ENCODE assay signal across 1 cellular context in the genomic region with DNA sequence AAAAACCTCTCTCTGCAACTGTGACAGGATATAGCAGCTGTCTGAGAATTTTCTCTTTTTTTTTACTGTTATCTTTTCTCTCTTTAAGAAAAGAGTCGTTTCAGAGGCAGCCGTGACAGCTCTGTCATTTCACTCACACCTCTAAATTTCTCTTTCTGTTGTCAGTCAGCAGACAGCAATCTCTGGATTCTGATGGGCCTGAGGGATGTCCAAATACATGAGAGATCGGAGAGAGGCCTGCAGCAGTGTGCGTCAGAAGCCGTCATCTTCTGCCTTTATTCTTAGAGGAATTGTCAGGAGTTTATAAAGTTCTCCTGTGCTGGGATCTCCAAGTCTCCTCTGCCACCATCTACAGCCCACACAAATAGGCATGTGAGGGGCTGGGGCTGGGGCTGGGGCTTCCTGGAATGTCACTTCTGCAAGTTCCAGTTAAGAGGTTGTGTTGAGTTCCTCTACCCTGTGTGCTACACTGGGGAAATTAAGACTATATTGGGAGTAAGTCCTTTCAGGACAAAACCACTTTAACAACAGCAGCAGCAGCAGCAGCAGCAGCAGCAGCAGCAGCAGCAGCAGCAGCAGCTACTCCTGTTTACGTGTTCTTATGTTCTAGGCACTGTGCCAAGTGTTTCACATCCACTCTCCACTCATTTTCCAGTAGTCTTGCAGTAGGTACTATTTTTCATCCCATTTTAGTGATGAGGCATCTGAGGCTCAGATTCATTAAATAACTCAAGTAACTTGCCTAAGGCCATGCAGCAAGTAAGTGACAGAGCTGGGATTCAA.
TF ChIP-seq lines count a peak whose summit lies in the region.

No MANE protein-coding gene starts in this region.

TF ChIP-seq in HEK293, 187 proteins besides CTCF, POLR2A, EP300 and RAD21 (continued from another document):
- peak; percentile 67; the same call in 1 of the 2 replicates for TF ChIP-seq ZNF394 (tag by site-specific recombination; IDR thresholded peaks at IDR 0.05; ENCODE audit: borderline replicate concordance)
- TF ChIP-seq, protein P1, sequence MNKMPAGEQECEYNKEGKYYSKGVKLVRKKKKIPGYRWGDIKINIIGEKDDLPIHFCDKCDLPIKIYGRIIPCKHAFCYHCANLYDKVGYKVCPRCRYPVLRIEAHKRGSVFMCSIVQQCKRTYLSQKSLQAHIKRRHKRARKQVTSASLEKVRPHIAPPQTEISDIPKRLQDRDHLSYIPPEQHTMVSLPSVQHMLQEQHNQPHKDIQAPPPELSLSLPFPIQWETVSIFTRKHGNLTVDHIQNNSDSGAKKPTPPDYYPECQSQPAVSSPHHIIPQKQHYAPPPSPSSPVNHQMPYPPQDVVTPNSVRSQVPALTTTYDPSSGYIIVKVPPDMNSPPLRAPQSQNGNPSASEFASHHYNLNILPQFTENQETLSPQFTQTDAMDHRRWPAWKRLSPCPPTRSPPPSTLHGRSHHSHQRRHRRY (tag by site-specific recombination; IDR thresholded peaks at IDR 0.05) = no peak
- no peak for TF ChIP-seq ZNF785 (tag by site-specific recombination; IDR thresholded peaks at IDR 0.05)
- no peak for TF ChIP-seq ZNF221 (tag by site-specific recombination; IDR thresholded peaks at IDR 0.05; ENCODE audit: borderline replicate concordance)
- 0 out of 2 replicates have a peak, but pooled peaks have one; percentile 32 for TF ChIP-seq ZNF10 (tag by site-specific recombination; IDR thresholded peaks at IDR 0.05)
- TF ChIP-seq, protein P2, sequence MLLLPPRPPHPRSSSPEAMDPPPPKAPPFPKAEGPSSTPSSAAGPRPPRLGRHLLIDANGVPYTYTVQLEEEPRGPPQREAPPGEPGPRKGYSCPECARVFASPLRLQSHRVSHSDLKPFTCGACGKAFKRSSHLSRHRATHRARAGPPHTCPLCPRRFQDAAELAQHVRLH (tag by site-specific recombination; IDR thresholded peaks at IDR 0.05) = no peak
- TF ChIP-seq ZNF558 (tag by site-specific recombination; IDR thresholded peaks at IDR 0.05) = no peak
- TF ChIP-seq ZNF555 (tag by site-specific recombination; conservative IDR thresholded peaks at IDR 0.05) = no peak
- TF ChIP-seq, protein P3, sequence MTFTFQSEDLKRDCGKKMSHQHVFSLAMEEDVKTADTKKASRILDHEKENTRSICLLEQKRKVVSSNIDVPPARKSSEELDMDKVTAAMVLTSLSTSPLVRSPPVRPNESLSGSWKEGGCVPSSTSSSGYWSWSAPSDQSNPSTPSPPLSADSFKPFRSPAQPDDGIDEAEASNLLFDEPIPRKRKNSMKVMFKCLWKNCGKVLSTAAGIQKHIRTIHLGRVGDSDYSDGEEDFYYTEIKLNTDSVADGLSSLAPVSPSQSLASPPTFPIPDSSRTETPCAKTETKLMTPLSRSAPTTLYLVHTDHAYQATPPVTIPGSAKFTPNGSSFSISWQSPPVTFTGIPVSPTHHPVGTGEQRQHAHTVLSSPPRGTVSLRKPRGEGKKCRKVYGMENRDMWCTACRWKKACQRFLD (tag by site-specific recombination; IDR thresholded peaks at IDR 0.05) = no peak
- 0 out of 2 replicates have a peak, but pooled peaks have one; percentile 50 for TF ChIP-seq ZSCAN30 (tag by site-specific recombination; IDR thresholded peaks at IDR 0.05)
TF ChIP-seq in HEK293: peak in this region for 8.
